In genomic region chr16:30185683-30186421, GRCh38 we compare ENCODE assay signal across 8 cellular contexts. TPM values are rescaled to one million over a fixed set of nuclear protein-coding genes. Genes with fewer than 3 reads are reported as not detected.
DNase-seq lines count a peak whose midpoint lies in the region; ATAC-seq and TF ChIP-seq lines count a peak whose summit lies in the region.

No MANE protein-coding gene starts in this region.

- peak overlapping the region; percentile 100 for H3K4me3 Mint-ChIP-seq in activated CD8-positive, alpha-beta T cell treated with anti-CD3 and anti-CD28 coated beads for 36 hours

- no peaks in the 10 kb centered on the region for H3K9me3 Mint-ChIP-seq in activated CD8-positive, alpha-beta T cell treated with anti-CD3 and anti-CD28 coated beads for 36 hours

- H3K4me1 Mint-ChIP-seq in activated CD8-positive, alpha-beta T cell treated with anti-CD3 and anti-CD28 coated beads for 36 hours (ENCODE audit: low read depth), result peaks cover 24% of the 10 kb centered on the region

- TF ChIP-seq CTCF in activated CD8-positive, alpha-beta T cell treated with anti-CD3 and anti-CD28 coated beads for 36 hours (IDR thresholded peaks at IDR 0.05), result no peak
- no peak for TF ChIP-seq CTCF in A673 (conservative IDR thresholded peaks at IDR 0.05; ENCODE audit: low read depth, low read length)

- POLR2A ChIA-PET in activated CD8-positive, alpha-beta T cell treated with anti-CD3 and anti-CD28 coated beads for 36 hours (lab: Charles Lee), result interaction anchor here (0.9 to 4.5 kb wide), 19 partner anchors 56 to 447 kb away, joined by 3 to 47 read pairs (median 4); partner anchors contain the start of genes ALDOA, MAPK3, SEPTIN1 and TBX6
- POLR2A ChIA-PET in A673 (lab: Charles Lee; ENCODE audit: low non-redundant PET), result no interaction called here

- no peaks in the 10 kb centered on the region for H3K27me3 Mint-ChIP-seq in activated CD8-positive, alpha-beta T cell treated with anti-CD3 and anti-CD28 coated beads for 36 hours

- BruUV-seq in A673 (replicated peaks; lab: Mats Ljungman, UMichigan), result no TSS peak

- peak overlapping the region; percentile 100 for H3K27ac Mint-ChIP-seq in activated CD8-positive, alpha-beta T cell treated with anti-CD3 and anti-CD28 coated beads for 36 hours

- no peaks in the 10 kb centered on the region for H3K27me3 ChIP-seq in A673 (replicated peaks; ENCODE audit: insufficient read depth, low read depth, low read length, poor library complexity)

- peak; percentile 49 for ATAC-seq in activated CD8-positive, alpha-beta T cell treated with anti-CD3 and anti-CD28 coated beads for 36 hours
- ATAC-seq in HG02763 (IDR thresholded peaks at IDR 0.05; ENCODE audit: unreplicated experiment) (no peak), GM19023 (IDR thresholded peaks at IDR 0.05; ENCODE audit: unreplicated experiment) (no peak)

- peak; percentile 27 for TF ChIP-seq POLR2A in GM10847 (IDR thresholded peaks at IDR 0.05; ENCODE audit: extremely low read depth, insufficient read length)

- no peaks in the 10 kb centered on the region for H3K9me3 ChIP-seq in A673 (ENCODE audit: low read depth, low read length, poor library complexity, severe bottlenecking)

- peak; percentile 96 for DNase-seq in Jurkat, Clone E6-1 (ENCODE audit: low read depth, low spot score)
- DNase-seq in activated CD8-positive, alpha-beta T cell treated with anti-CD3 and anti-CD28 coated beads for 36 hours, result peak; percentile 95
- peak; percentile 86 for DNase-seq in germinal center (ENCODE audit: low spot score)
- DNase-seq in stimulated activated CD4-positive, alpha-beta T cell treated with anti-CD3 and anti-CD28 coated beads, Interleukin-4, amount 100 ng/mL, for 1 hour, result peak; percentile 72
- no peak for DNase-seq in A673 (ENCODE audit: low spot score)

- H3K36me3 Mint-ChIP-seq in activated CD8-positive, alpha-beta T cell treated with anti-CD3 and anti-CD28 coated beads for 36 hours (ENCODE audit: low read depth), result peaks cover 44% of the 10 kb centered on the region

- H3K4me1 ChIP-seq in A673 (ENCODE audit: insufficient read depth, low read length, poor library complexity, severe bottlenecking), result no peaks in the 10 kb centered on the region

- no peaks in the 10 kb centered on the region for H3K36me3 ChIP-seq in A673 (ENCODE audit: insufficient read depth, low read length, poor library complexity, severe bottlenecking)

- peak overlapping the region; percentile 99 for H3K4me3 ChIP-seq in Jurkat, Clone E6-1 (ENCODE audit: low read length)
- H3K4me3 ChIP-seq in A673 (ENCODE audit: low read depth, low read length, poor library complexity, severe bottlenecking), result no peak overlapping the region

- CTCF ChIA-PET in activated CD8-positive, alpha-beta T cell treated with anti-CD3 and anti-CD28 coated beads for 36 hours (lab: Charles Lee), result interaction anchor here (0.9 to 2.7 kb wide), 6 partner anchors 54 to 223 kb away, joined by 3 to 19 read pairs (median 6); partner anchors contain the start of genes GDPD3 and TBX6
- CTCF ChIA-PET in A673 (lab: Charles Lee), result interaction anchor here (1.0 kb wide), 1 partner anchor 48 kb away, joined by 9 read pairs; no protein-coding TSS in a partner anchor

- no peak overlapping the region for H3K27ac ChIP-seq in A673 (ENCODE audit: low read depth, low read length, poor library complexity, severe bottlenecking)

- intact Hi-C loops in activated CD8-positive, alpha-beta T cell treated with anti-CD3 and anti-CD28 coated beads for 36 hours (cut with micrococcal nuclease), result no loop called here
- intact Hi-C loops in A673 (cut with micrococcal nuclease; ENCODE audit: unreplicated experiment), result no loop called here

RNA-seq across cellular contexts. Expression of gene CORO1A, which starts 2.5 kb away (rescaled TPM):
- 975 TPM for polyA plus RNA-seq in Jurkat, Clone E6-1 (2012; ENCODE audit: insufficient read depth, insufficient read length)
- total RNA-seq in activated CD8-positive, alpha-beta T cell treated with anti-CD3 and anti-CD28 coated beads for 36 hours, result 1,000 to 10,000 TPM; 1,130 to 1,151 TPM
- total RNA-seq in A673 (2021), result 4.6 and 7.0 TPM in 2 replicates

RNA-seq across cellular contexts. Expression of gene BOLA2B, which starts 7.6 kb away (rescaled TPM):
- polyA plus RNA-seq in Jurkat, Clone E6-1 (2012; ENCODE audit: insufficient read depth, insufficient read length), result 501 TPM
- 100 to 1,000 TPM; 248 to 254 TPM for total RNA-seq in activated CD8-positive, alpha-beta T cell treated with anti-CD3 and anti-CD28 coated beads for 36 hours
- 180 and 225 TPM in 2 replicates for total RNA-seq in A673 (2021)

RNA-seq across cellular contexts. Expression of gene SLX1A, which starts 7.8 kb away (rescaled TPM):
- 109 TPM for polyA plus RNA-seq in Jurkat, Clone E6-1 (2012; ENCODE audit: insufficient read depth, insufficient read length)
- 100 to 1,000 TPM; 116 to 129 TPM for total RNA-seq in activated CD8-positive, alpha-beta T cell treated with anti-CD3 and anti-CD28 coated beads for 36 hours
- 15.5 and 20.0 TPM in 2 replicates for total RNA-seq in A673 (2021)

RNA-seq across cellular contexts. Expression of gene SULT1A3, which starts 13.2 kb away (rescaled TPM):
- polyA plus RNA-seq in Jurkat, Clone E6-1 (2012; ENCODE audit: insufficient read depth, insufficient read length), result 21.4 TPM
- total RNA-seq in activated CD8-positive, alpha-beta T cell treated with anti-CD3 and anti-CD28 coated beads for 36 hours, result 10 to 100 TPM; 14.8 to 18.0 TPM
- total RNA-seq in A673 (2021), result 14.1 and 21.2 TPM in 2 replicates

Comparison
In these comparisons a context has a peak if more than half of its experiments do, and no peak if none do; other contexts are left out.
1. RNA of gene CORO1A, which starts 2.5 kb away (total RNA-seq): 1,130 to 1,151 TPM in activated CD8-positive, alpha-beta T cell treated with anti-CD3 and anti-CD28 coated beads for 36 hours; 4.6 to 7.0 TPM in A673; every median in the first group is over 100 times any median in the second.